12 cellular contexts compared by ENCODE assay signal in the genomic region with DNA sequence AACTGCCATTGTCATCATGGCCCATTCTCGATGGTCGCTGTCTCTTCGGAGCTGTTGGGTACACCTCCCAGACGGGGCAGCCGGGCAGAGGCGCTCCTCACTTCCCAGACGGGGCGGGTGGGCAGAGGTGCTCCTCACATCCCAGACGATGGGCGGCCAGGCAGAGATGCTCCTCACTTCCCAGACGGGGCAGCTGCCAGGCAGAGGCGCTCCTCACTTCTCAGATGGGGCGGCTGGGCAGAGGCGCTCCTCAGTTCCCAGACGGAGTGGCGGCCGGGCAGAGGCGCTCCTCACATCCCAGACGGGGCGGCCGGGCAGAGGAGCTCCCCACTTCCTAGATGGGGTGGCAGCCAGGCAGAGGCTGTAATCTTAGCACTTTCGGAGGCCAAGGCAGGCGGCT. TPM values are rescaled to one million over a fixed set of nuclear protein-coding genes. Genes with fewer than 3 reads are reported as not detected.
"Had no signal": no experiment of that assay in that cellular context is flagged by ENCODE, and none has a peak within 500 bp of the region (broad histone marks: within the 10 kb centered on the region; RNA-seq: fewer than 3 reads in every experiment).

No MANE protein-coding gene starts in this region.

RNA-seq across cellular contexts. Expression of a gene that starts 58.6 kb away (rescaled TPM):
- total RNA-seq: activated naive CD8-positive, alpha-beta T cell treated with anti-CD3 and anti-CD28 coated beads, Interleukin-2, amount 10 ng/mL, durations not matched to agents 7 days and 5 days; activated T-helper 17 cell treated with anti-CD3 and anti-CD28 coated beads, Interleukin-2, amount 50 U/mL, for 72 hours; adrenal gland; aorta; ascending aorta; astrocyte; bronchial epithelial cell; cardiac muscle cell; cardiac septum; cerebellum; chondrocyte had no signal
- polyA plus RNA-seq: adipose tissue, adrenal gland, cardiac muscle cell had no signal
